In the genomic region with DNA sequence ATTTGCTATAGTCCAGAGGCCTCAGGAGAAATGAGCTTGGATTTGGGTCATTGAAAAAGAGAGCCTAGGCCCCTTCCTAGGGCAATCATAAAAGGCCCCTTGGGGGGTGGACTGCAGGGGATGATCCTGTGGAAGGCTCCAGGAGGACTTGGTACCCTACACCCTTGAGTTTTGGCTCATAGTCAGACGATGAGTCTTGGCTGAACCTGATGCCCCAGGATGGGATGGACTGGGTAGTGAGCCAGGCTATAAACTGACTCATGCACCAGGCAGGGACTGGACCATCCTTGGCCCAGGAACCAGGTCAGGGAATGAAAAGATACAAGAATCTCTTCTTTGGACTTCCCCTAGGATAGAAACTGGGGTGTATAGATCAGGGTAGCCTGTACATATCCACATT, we compare ENCODE assay signal across 24 cellular contexts. TPM values are rescaled to one million over a fixed set of nuclear protein-coding genes. Genes with fewer than 3 reads are reported as not detected.
DNase-seq lines count a peak whose midpoint lies in the region; ATAC-seq and TF ChIP-seq lines count a peak whose summit lies in the region.
"Had no signal": no experiment of that assay in that cellular context is flagged by ENCODE, and none has a peak within 500 bp of the region (broad histone marks: within the 10 kb centered on the region; RNA-seq: fewer than 3 reads in every experiment).

No MANE protein-coding gene starts in this region.

- no peaks in the 10 kb centered on the region for H3K9me2 ChIP-seq in GM23248 (ENCODE audit: insufficient read depth)

- H3K27ac ChIP-seq in GM23248 (no peak overlapping the region), mammary epithelial cell (ENCODE audit: insufficient read depth, low read depth, low read length) (no peak overlapping the region), thyroid gland (no peak overlapping the region)
- H3K27ac ChIP-seq: coronary artery, KMS-11, testis, vagina, VCaP had no signal

- DNase-seq in Daoy (ENCODE audit: low read depth) = peak; percentile 11
- DNase-seq in GM23248 = peak; percentile 61
- peak; percentile 30 for DNase-seq in mammary epithelial cell
- no peak for DNase-seq in mucosa of descending colon
- DNase-seq in NCI-H2171 treated with DMSO at 0.1 percent for 48 hours (lab: John Stamatoyannopoulos, UW) = no peak
- DNase-seq in thyroid gland = no peak
- no peak for DNase-seq in pons (ENCODE audit: low spot score)
- DNase-seq: activated CD4-positive, alpha-beta T cell treated with anti-CD3 and anti-CD28 coated beads, Interleukin-2, amount 10 ng/mL, durations not matched to agents 24 days and 14 days; activated naive CD4-positive, alpha-beta T cell; activated T-cell treated with anti-CD3 and anti-CD28 coated beads, Interleukin-2, amount 50 U/mL, for 4 hours; amniotic stem cell; CD4-positive, CD25-positive, alpha-beta regulatory T cell; DMS 273 treated with DMSO at 0.1 percent for 48 hours; effector memory CD8-positive, alpha-beta T cell; NCI-H524 treated with DMSO at 0.1 percent for 48 hours; T-helper 2 cell; testis had no signal

- H3K4me3 ChIP-seq in GM23248 = no peak overlapping the region
- no peak overlapping the region for H3K4me3 ChIP-seq in mammary epithelial cell (replicated peaks in 1 of 3; ENCODE audit: insufficient read depth in 1 of 3, low read depth in 2 of 3, low read length in 3 of 3)
- H3K4me3 ChIP-seq in mucosa of descending colon = no peak overlapping the region
- no peak overlapping the region for H3K4me3 ChIP-seq in thyroid gland (replicated peaks in 1 of 3)
- H3K4me3 ChIP-seq: coronary artery, HAP-1, testis, vagina had no signal

- H2AFZ ChIP-seq in GM23248 = no peak overlapping the region
- no peak overlapping the region for H2AFZ ChIP-seq in mammary epithelial cell (ENCODE audit: low read depth, low read length)

- CTCF ChIA-PET in mammary epithelial cell (lab: Charles Lee; ENCODE audit: low non-redundant PET) = no interaction called here

- H3K79me2 ChIP-seq in GM23248 (ENCODE audit: insufficient read depth) (peaks cover 100% of the 10 kb centered on the region), mammary epithelial cell (ENCODE audit: insufficient read depth, low read length) (no peaks in the 10 kb centered on the region)

- H3K4me2 ChIP-seq in GM23248 (ENCODE audit: unreplicated experiment) (no peak overlapping the region), mammary epithelial cell (ENCODE audit: insufficient read depth, low read depth, low read length) (no peak overlapping the region)
- H3K4me2 ChIP-seq: KMS-11 had no signal

- no peaks in the 10 kb centered on the region for H3K9me3 ChIP-seq in GM23248 (ENCODE audit: low read depth)
- no peaks in the 10 kb centered on the region for H3K9me3 ChIP-seq in mammary epithelial cell (replicated peaks; ENCODE audit: insufficient read depth, low read length)
- H3K9me3 ChIP-seq in mucosa of descending colon = no peaks in the 10 kb centered on the region
- no peaks in the 10 kb centered on the region for H3K9me3 ChIP-seq in thyroid gland
- H3K9me3 ChIP-seq: HAP-1, testis, vagina had no signal

- TF ChIP-seq CTCF in mammary epithelial cell (conservative IDR thresholded peaks at IDR 0.05 in 1 of 2, IDR thresholded peaks at IDR 0.05 in 1 of 2; ENCODE audit: extremely low read depth in 1 of 2, insufficient read depth in 1 of 2, low read depth in 1 of 2, low read length in 2 of 2) = no peak
- no peak for TF ChIP-seq CTCF in mucosa of descending colon (IDR thresholded peaks at IDR 0.05)
- TF ChIP-seq CTCF in thyroid gland (IDR thresholded peaks at IDR 0.05) = no peak

- H3K27me3 ChIP-seq in GM23248 (replicated peaks; ENCODE audit: insufficient read depth) = no peaks in the 10 kb centered on the region
- H3K27me3 ChIP-seq in mammary epithelial cell (ENCODE audit: insufficient read depth, low read length) = no peaks in the 10 kb centered on the region
- H3K27me3 ChIP-seq in thyroid gland = no peaks in the 10 kb centered on the region
- H3K27me3 ChIP-seq: testis, vagina had no signal

- intact Hi-C loops in mammary epithelial cell (cut with micrococcal nuclease) (no loop called here), mucosa of descending colon (cut with DNase I, micrococcal nuclease) (no loop called here), thyroid gland (cut with DNase I) (no loop called here)

- WGBS in GM23248 (ENCODE audit: low coverage in 1 of 2, low lambda C conversion rate in 2 of 2, missing lambda C conversion rate in 2 of 2), 2 experiments = 42 to 47% methylated on average over 1 of the region's 1 CpG
- WGBS in mammary epithelial cell (ENCODE audit: low coverage, missing lambda C conversion rate) = 100% methylated on average over 1 of the region's 1 CpG
- WGBS in thyroid gland, 2 donors = 88 to 91% methylated on average over 1 of the region's 1 CpG

- peak; percentile 53 for ATAC-seq in mucosa of descending colon
- ATAC-seq: activated T-cell treated with anti-CD3 and anti-CD28 coated beads, Interleukin-2, amount 50 U/mL, for 4 hours; effector memory CD8-positive, alpha-beta T cell; Panc1; stimulated activated memory B cell treated with anti-CD40 and anti-IgM and Interleukin-4, amounts not matched to agents 10 μg/mL and 1 μg/mL and 100 μg/mL, for 72 hours had no signal

- dilution Hi-C loops in mammary epithelial cell (cut with HindIII; ENCODE audit: low sequenced_read_pairs) = no loop called here

- in situ Hi-C loops in GM23248 (cut with MboI) = no loop called here
- in situ Hi-C loops in mammary epithelial cell (cut with MboI; ENCODE audit: low sequenced_read_pairs in 2 of 2) = no loop called here

- H3K9ac ChIP-seq in GM23248 = no peak overlapping the region
- H3K9ac ChIP-seq in mammary epithelial cell (ENCODE audit: insufficient read depth, low read length) = no peak overlapping the region
- H3K9ac ChIP-seq: KMS-11 had no signal

- peaks cover 16% of the 10 kb centered on the region; the same call in 1 of the 2 replicates for H4K20me1 ChIP-seq in GM23248 (ENCODE audit: insufficient read depth)
- H4K20me1 ChIP-seq in mammary epithelial cell (ENCODE audit: insufficient read depth, low read length) = no peaks in the 10 kb centered on the region

- BruUV-seq in mammary epithelial cell (replicated peaks; lab: Mats Ljungman, UMichigan) = no TSS peak

- H3K4me1 ChIP-seq in GM23248 (ENCODE audit: insufficient read depth) = peaks cover 25% of the 10 kb centered on the region
- no peaks in the 10 kb centered on the region for H3K4me1 ChIP-seq in mammary epithelial cell (ENCODE audit: insufficient read depth, low read length)
- H3K4me1 ChIP-seq in mucosa of descending colon (ENCODE audit: low read depth) = no peaks in the 10 kb centered on the region
- H3K4me1 ChIP-seq in thyroid gland = peaks cover 21 to 50% of the 10 kb centered on the region in 2 donors
- H3K4me1 ChIP-seq: HAP-1, testis had no signal

- peaks cover 34% of the 10 kb centered on the region for H3F3A ChIP-seq in GM23248 (ENCODE audit: insufficient read depth)

- TF ChIP-seq POLR2A in thyroid gland (IDR thresholded peaks at IDR 0.05) = no peak

- H3K36me3 ChIP-seq in GM23248 (ENCODE audit: low read depth) = no peaks in the 10 kb centered on the region
- H3K36me3 ChIP-seq in mammary epithelial cell (ENCODE audit: insufficient read depth, low read length) = no peaks in the 10 kb centered on the region
- H3K36me3 ChIP-seq in mucosa of descending colon (ENCODE audit: low read depth) = no peaks in the 10 kb centered on the region
- H3K36me3 ChIP-seq in thyroid gland = no peaks in the 10 kb centered on the region
- H3K36me3 ChIP-seq: HAP-1, vagina had no signal

RNA-seq across cellular contexts. Expression of gene NAV2, which starts 54.2 kb away (rescaled TPM):
- total RNA-seq in Daoy (2014; rRNA removed; shearing (Covaris generic)) = 1.8 and 2.1 TPM in 2 replicates
- 11.9 and 12.0 TPM in 2 replicates for total RNA-seq in GM23248 (2014; rRNA removed; shearing (Covaris generic))
- polyA plus RNA-seq in GM23248 (2016; fragmentation: Nextera tagmentation; extraction: Ambion mirVana) = 4.1 and 5.7 TPM in 2 replicates
- 10 to 100 TPM; 38.4 to 46.2 TPM for total RNA-seq in mammary epithelial cell
- 11.0 TPM for polyA plus RNA-seq in mammary epithelial cell
- polyA minus RNA-seq in mammary epithelial cell = 44.8 TPM
- total RNA-seq in mucosa of descending colon = 10 to 100 TPM; 21.9 to 65.9 (median 30.9) TPM
- 10 to 100 TPM; 34.8 to 88.6 (median 54.5) TPM for total RNA-seq in thyroid gland
- total RNA-seq: activated CD4-positive, alpha-beta T cell treated with anti-CD3 and anti-CD28 coated beads, Interleukin-2, amount 10 ng/mL, durations not matched to agents 24 days and 14 days had no signal

Comparison
In these comparisons a context has a peak if more than half of its experiments do, and no peak if none do; other contexts are left out.
1. DNase-seq: peak in Daoy (single experiment), GM23248 (single experiment) and mammary epithelial cell (single experiment); none in mucosa of descending colon (0 of 3), NCI-H2171 treated with DMSO at 0.1 percent for 48 hours (single experiment), thyroid gland (0 of 2) and pons (single experiment).